ENCODE assay signal across 10 cellular contexts in genomic region chr16:9061358-9061813, GRCh38. TPM values are rescaled to one million over a fixed set of nuclear protein-coding genes. Genes with fewer than 3 reads are reported as not detected.
DNase-seq lines count a peak whose midpoint lies in the region; ATAC-seq and TF ChIP-seq lines count a peak whose summit lies in the region.
"Had no signal": no experiment of that assay in that cellular context is flagged by ENCODE, and none has a peak within 500 bp of the region (broad histone marks: within the 10 kb centered on the region; RNA-seq: fewer than 3 reads in every experiment).

No MANE protein-coding gene starts in this region.

- H3K9me3 ChIP-seq in psoas muscle, result no peaks in the 10 kb centered on the region

- peak overlapping the region in 3 of 5 experiments; percentile 6 to 37 (median 30) for H3K27ac Mint-ChIP-seq in brain

- intact Hi-C loops in psoas muscle (cut with DNase I), result no loop called here

- H3K9me3 Mint-ChIP-seq in brain, result no peaks in the 10 kb centered on the region
- H3K9me3 Mint-ChIP-seq: activated naive CD4-positive, alpha-beta T cell treated with anti-CD3 and anti-CD28 coated beads, Interleukin-2, amount 50 U/mL, for 72 hours had no signal

- TF ChIP-seq CTCF in brain (conservative IDR thresholded peaks at IDR 0.05) (no peak), psoas muscle (IDR thresholded peaks at IDR 0.05) (no peak)

- H3K4me3 Mint-ChIP-seq in brain, result no peak overlapping the region

- no peaks in the 10 kb centered on the region for H3K27me3 ChIP-seq in psoas muscle (ENCODE audit: insufficient read depth in 3 of 3, low read length in 2 of 3)

- no peaks in the 10 kb centered on the region for H3K27me3 Mint-ChIP-seq in brain

- H3K27ac ChIP-seq in psoas muscle, result peak overlapping the region; percentile 73

- peak; percentile 95 to 98 (median 96) for ATAC-seq in psoas muscle
- no peak for ATAC-seq in GM19023 (IDR thresholded peaks at IDR 0.05; ENCODE audit: unreplicated experiment)
- ATAC-seq: activated naive CD4-positive, alpha-beta T cell treated with anti-CD3 and anti-CD28 coated beads, Interleukin-2, amount 50 U/mL, for 72 hours had no signal

- H3K36me3 Mint-ChIP-seq in brain, result no peaks in the 10 kb centered on the region
- H3K36me3 Mint-ChIP-seq: activated naive CD4-positive, alpha-beta T cell treated with anti-CD3 and anti-CD28 coated beads, Interleukin-2, amount 50 U/mL, for 72 hours had no signal

- H3K4me1 Mint-ChIP-seq in brain, result no peaks in the 10 kb centered on the region

- 16 to 25% (median 25%) methylated on average over 4 of the region's 4 CpGs for WGBS in psoas muscle, 3 donors

- no peaks in the 10 kb centered on the region for H3K36me3 ChIP-seq in psoas muscle (ENCODE audit: insufficient read depth in 1 of 2, low read depth in 1 of 2)

- H3K4me3 ChIP-seq in psoas muscle, result no peak overlapping the region

- H3K4me1 ChIP-seq in psoas muscle, result peaks cover 24% of the 10 kb centered on the region

- DNase-seq in NCI-H1417 (lab: John Stamatoyannopoulos, UW), result peak in 2 of 3 experiments; percentile 40 to 41
- DNase-seq in NCI-H1417 treated with DMSO at 0.1 percent for 48 hours (lab: John Stamatoyannopoulos, UW), result no peak
- peak; percentile 68 for DNase-seq in LHCN-M2 (ENCODE audit: low read depth)
- DNase-seq in psoas muscle, result peak in 1 of 2 donors; percentile 62
- no peak for DNase-seq in activated naive CD4-positive, alpha-beta T cell (lab: John Stamatoyannopoulos, UW)
- DNase-seq in activated CD4-positive, alpha-beta T cell treated with anti-CD3 and anti-CD28 coated beads for 1 hour, result no peak
- DNase-seq: NCI-H526 had no signal

RNA-seq across cellular contexts. Expression of gene HAPSTR1, which starts 30.1 kb away (rescaled TPM):
- total RNA-seq in LHCN-M2 (2014; rRNA removed) (49.7 and 52.5 TPM in 2 replicates), psoas muscle (10 to 100 TPM; 54.5 to 80.0 (median 73.5) TPM)
- 20.4 TPM for polyA plus RNA-seq in LHCN-M2 (2012)
- polyA plus RNA-seq in brain (ENCODE audit: insufficient read depth, low read depth, low replicate concordance) (11.7 TPM), psoas muscle (10 to 100 TPM; 15.1 to 44.5 (median 18.2) TPM)

Comparison
In these comparisons a context has a peak if more than half of its experiments do, and no peak if none do; other contexts are left out.
1. DNase-seq: peak in NCI-H1417 (2 of 3) and LHCN-M2 (single experiment); none in NCI-H1417 treated with DMSO at 0.1 percent for 48 hours (single experiment), activated naive CD4-positive, alpha-beta T cell (0 of 4) and activated CD4-positive, alpha-beta T cell treated with anti-CD3 and anti-CD28 coated beads for 1 hour (single experiment).